Comparison of ENCODE assay signal across 8 cellular contexts in the genomic region with DNA sequence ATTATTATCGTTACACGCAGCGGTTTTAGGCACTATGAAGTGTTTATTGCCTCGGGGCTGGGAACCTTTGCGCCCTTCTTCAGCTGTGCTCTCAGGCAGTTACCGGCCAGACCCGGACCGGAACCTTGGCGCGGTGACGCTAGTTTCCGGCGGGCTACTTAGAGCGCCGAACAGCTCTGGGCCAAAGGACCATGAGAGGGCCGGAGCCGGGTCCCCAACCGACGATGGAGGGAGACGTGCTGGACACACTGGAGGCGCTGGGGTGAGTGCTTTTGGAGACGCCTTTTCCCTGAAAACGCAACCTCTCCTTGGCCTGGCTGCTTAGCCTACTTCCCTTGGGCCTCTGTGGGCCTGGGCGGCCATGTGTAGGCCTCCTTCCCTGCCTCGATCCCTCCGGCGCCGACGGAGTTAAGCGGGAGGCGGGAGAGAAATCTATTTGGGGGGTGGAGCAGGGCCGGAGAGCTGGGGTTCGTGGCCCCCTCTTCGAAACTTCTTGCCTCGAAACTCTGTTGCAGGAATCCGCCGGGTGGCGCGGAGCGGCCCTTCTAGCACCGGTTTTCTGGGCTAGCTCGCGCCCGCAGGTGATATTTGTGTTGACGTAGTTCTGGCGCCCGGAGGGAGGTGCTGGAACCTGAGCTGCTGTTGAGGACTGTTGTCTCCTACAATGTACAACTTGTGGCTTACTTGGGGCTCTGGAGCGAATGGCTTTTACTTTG.
DNase-seq lines count a peak whose midpoint lies in the region; ATAC-seq and TF ChIP-seq lines count a peak whose summit lies in the region.

A gene (plus strand): TSS at position 157 of the 716 bp plus-strand sequence. CDS start 35 bp downstream, at position 192.

- TF ChIP-seq POLR2A in erythroblast (IDR thresholded peaks at IDR 0.05; ENCODE audit: low read length), result peak; percentile 82

- peaks cover 8 to 14% of the 10 kb centered on the region in 2 donors for H3K4me1 ChIP-seq in mucosa of rectum (ENCODE audit: control insufficient read depth in 2 of 2, insufficient read depth in 2 of 2, low read length in 2 of 2)

- no peaks in the 10 kb centered on the region for H3K27me3 ChIP-seq in mucosa of rectum (ENCODE audit: control insufficient read depth in 2 of 2, insufficient read depth in 2 of 2, low read length in 2 of 2)

- peak within 1 kb of the TSS; percentile 96 to 99 for H3K4me3 ChIP-seq in mucosa of rectum (ENCODE audit: low read length in 2 of 2)

- peak; percentile 69 for DNase-seq in DMS114 treated with DMSO at 0.1 percent for 48 hours (lab: John Stamatoyannopoulos, UW; ENCODE audit: unreplicated experiment)
- DNase-seq in HuH-7 (ENCODE audit: low spot score), result peak; percentile 56
- DNase-seq in OCI-M2 (lab: John Stamatoyannopoulos, UW; ENCODE audit: unreplicated experiment), result peak; percentile 72
- peak; percentile 94 for DNase-seq in activated T-cell treated with anti-CD3 and anti-CD28 coated beads, Interleukin-2, amount 50 U/mL, for 1 hour
- DNase-seq in erythroblast (lab: John Stamatoyannopoulos, UW), result peak; percentile 92 to 94
- peak; percentile 98 for DNase-seq in stimulated activated CD8-positive, alpha-beta memory T cell treated with anti-CD3 and anti-CD28 coated beads, Interleukin-4, amount 100 ng/mL, for 48 hours

- H3K36me3 ChIP-seq in mucosa of rectum (ENCODE audit: control insufficient read depth in 2 of 2, insufficient read depth in 2 of 2, low read length in 2 of 2), result no peaks in the 10 kb centered on the region

- no peaks in the 10 kb centered on the region for H3K9me3 ChIP-seq in mucosa of rectum (ENCODE audit: control insufficient read depth in 2 of 2, low read length in 2 of 2)

- ATAC-seq in GM21515 (IDR thresholded peaks at IDR 0.05; ENCODE audit: unreplicated experiment), result peak; percentile 94

- peak within 1 kb of the TSS; percentile 83 to 91 for H3K27ac ChIP-seq in mucosa of rectum (ENCODE audit: low read depth in 2 of 2, low read length in 2 of 2)

- H3K9ac ChIP-seq in mucosa of rectum (ENCODE audit: low read depth in 1 of 2, low read length in 2 of 2), result peak within 1 kb of the TSS; percentile 86 to 94

Comparison
In these comparisons a context has a peak if more than half of its experiments do, and no peak if none do; other contexts are left out.
1. Peak in every context shown above with its lines: DNase-seq, ATAC-seq, H3K4me3 ChIP-seq and H3K27ac ChIP-seq.